1 cellular context compared by ENCODE assay signal in the genomic region with DNA sequence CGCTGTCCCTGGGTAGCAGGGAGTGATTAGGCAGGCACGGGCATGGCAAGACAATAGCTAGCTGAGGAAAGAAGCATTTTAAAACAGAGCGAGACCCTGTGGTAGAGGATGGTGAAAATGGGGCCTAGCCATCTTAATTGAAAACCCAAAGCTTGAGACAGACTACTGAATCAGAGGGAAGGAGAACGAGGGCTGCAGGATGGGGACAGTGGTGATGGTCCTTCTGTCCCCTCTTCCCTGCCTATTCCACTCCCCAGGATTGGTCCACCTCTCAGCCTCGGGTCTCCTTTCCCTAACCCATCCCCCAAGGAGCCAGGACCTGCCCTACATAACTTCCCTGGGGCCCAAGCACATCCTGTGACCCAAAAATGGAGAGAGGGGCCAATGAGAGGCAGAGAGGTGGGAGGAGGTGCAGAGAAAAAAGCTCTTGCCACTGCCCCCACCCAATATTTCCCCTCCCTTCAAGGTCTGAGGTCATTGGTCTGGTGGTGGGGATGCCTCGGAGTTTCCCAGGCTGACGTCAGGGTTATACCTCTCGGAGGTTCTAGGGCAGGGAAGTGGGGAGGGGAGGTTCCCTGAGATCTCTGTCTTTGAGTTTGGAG.
A peak's percentile ranks its signal among the peaks of the same experiment; 100 is the strongest.
TF ChIP-seq lines count a peak whose summit lies in the region.

No MANE protein-coding gene starts in this region.

TF ChIP-seq in HEK293, 187 proteins besides CTCF, POLR2A, EP300 and RAD21 (continued from another document and continues in another):
- no peak for TF ChIP-seq ZNF169 (tag by site-specific recombination; IDR thresholded peaks at IDR 0.05)
- TF ChIP-seq ZNF121 (tag by site-specific recombination; IDR thresholded peaks at IDR 0.05) = no peak
- TF ChIP-seq ZNF626 (tag by site-specific recombination; IDR thresholded peaks at IDR 0.05) = no peak
- TF ChIP-seq, protein P1, sequence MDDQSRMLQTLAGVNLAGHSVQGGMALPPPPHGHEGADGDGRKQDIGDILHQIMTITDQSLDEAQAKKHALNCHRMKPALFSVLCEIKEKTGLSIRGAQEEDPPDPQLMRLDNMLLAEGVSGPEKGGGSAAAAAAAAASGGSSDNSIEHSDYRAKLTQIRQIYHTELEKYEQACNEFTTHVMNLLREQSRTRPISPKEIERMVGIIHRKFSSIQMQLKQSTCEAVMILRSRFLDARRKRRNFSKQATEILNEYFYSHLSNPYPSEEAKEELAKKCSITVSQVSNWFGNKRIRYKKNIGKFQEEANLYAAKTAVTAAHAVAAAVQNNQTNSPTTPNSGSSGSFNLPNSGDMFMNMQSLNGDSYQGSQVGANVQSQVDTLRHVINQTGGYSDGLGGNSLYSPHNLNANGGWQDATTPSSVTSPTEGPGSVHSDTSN (CRISPR knock-in tag; IDR thresholded peaks at IDR 0.05) = no peak
- TF ChIP-seq ZNF350 (tag by site-specific recombination; IDR thresholded peaks at IDR 0.05) = no peak
- TF ChIP-seq, protein P2, sequence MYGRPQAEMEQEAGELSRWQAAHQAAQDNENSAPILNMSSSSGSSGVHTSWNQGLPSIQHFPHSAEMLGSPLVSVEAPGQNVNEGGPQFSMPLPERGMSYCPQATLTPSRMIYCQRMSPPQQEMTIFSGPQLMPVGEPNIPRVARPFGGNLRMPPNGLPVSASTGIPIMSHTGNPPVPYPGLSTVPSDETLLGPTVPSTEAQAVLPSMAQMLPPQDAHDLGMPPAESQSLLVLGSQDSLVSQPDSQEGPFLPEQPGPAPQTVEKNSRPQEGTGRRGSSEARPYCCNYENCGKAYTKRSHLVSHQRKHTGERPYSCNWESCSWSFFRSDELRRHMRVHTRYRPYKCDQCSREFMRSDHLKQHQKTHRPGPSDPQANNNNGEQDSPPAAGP (tag by site-specific recombination; IDR thresholded peaks at IDR 0.05) = no peak
- TF ChIP-seq ZNF175 (tag by site-specific recombination; IDR thresholded peaks at IDR 0.05) = no peak
- TF ChIP-seq ZNF843 (tag by site-specific recombination; IDR thresholded peaks at IDR 0.05) = no peak
- no peak for TF ChIP-seq TRIM28 (IDR thresholded peaks at IDR 0.05; ENCODE audit: borderline replicate concordance, low read length)
- no peak for TF ChIP-seq ZNF785 (tag by site-specific recombination; IDR thresholded peaks at IDR 0.05)
- TF ChIP-seq ZXDB (tag by site-specific recombination; IDR thresholded peaks at IDR 0.05) = no peak
- TF ChIP-seq, protein P3, sequence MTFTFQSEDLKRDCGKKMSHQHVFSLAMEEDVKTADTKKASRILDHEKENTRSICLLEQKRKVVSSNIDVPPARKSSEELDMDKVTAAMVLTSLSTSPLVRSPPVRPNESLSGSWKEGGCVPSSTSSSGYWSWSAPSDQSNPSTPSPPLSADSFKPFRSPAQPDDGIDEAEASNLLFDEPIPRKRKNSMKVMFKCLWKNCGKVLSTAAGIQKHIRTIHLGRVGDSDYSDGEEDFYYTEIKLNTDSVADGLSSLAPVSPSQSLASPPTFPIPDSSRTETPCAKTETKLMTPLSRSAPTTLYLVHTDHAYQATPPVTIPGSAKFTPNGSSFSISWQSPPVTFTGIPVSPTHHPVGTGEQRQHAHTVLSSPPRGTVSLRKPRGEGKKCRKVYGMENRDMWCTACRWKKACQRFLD (tag by site-specific recombination; IDR thresholded peaks at IDR 0.05) = no peak
- TF ChIP-seq ZNF248 (tag by site-specific recombination; IDR thresholded peaks at IDR 0.05) = no peak
- TF ChIP-seq ZNF629 (tag by site-specific recombination; IDR thresholded peaks at IDR 0.05) = peak; percentile 10; the same call in 1 of the 2 replicates
- no peak for TF ChIP-seq ZNF521 (tag by site-specific recombination; IDR thresholded peaks at IDR 0.05)
- TF ChIP-seq ZFP69B (tag by site-specific recombination; IDR thresholded peaks at IDR 0.05) = no peak
- peak; percentile 7 for TF ChIP-seq ZNF335 (tag by site-specific recombination; conservative IDR thresholded peaks at IDR 0.05)
- TF ChIP-seq ZNF560 (tag by site-specific recombination; IDR thresholded peaks at IDR 0.05; ENCODE audit: borderline replicate concordance) = no peak
- TF ChIP-seq ZNF239 (tag by site-specific recombination; IDR thresholded peaks at IDR 0.05) = no peak
- TF ChIP-seq ZEB2 (tag by site-specific recombination; IDR thresholded peaks at IDR 0.05) = no peak
- no peak for TF ChIP-seq SALL2 (tag by site-specific recombination; IDR thresholded peaks at IDR 0.05; ENCODE audit: borderline replicate concordance)
- TF ChIP-seq ZNF610 (tag by site-specific recombination; IDR thresholded peaks at IDR 0.05; ENCODE audit: borderline replicate concordance) = no peak
- no peak for TF ChIP-seq ZNF624 (tag by site-specific recombination; IDR thresholded peaks at IDR 0.05)
- TF ChIP-seq ZNF19 (tag by site-specific recombination; IDR thresholded peaks at IDR 0.05; ENCODE audit: low read depth) = no peak
- no peak for TF ChIP-seq REPIN1 (tag by site-specific recombination; IDR thresholded peaks at IDR 0.05; ENCODE audit: low read depth)
- TF ChIP-seq ZNF292 (tag by site-specific recombination; IDR thresholded peaks at IDR 0.05; ENCODE audit: borderline replicate concordance, low read depth) = no peak
- TF ChIP-seq ZNF366 (tag by site-specific recombination; conservative IDR thresholded peaks at IDR 0.05) = 0 out of 2 replicates have a peak, but pooled peaks have one; percentile 14
- TF ChIP-seq ZNF747 (tag by site-specific recombination; IDR thresholded peaks at IDR 0.05) = no peak
- TF ChIP-seq PRDM1 (tag by site-specific recombination; IDR thresholded peaks at IDR 0.05) = no peak
- TF ChIP-seq, protein P4, sequence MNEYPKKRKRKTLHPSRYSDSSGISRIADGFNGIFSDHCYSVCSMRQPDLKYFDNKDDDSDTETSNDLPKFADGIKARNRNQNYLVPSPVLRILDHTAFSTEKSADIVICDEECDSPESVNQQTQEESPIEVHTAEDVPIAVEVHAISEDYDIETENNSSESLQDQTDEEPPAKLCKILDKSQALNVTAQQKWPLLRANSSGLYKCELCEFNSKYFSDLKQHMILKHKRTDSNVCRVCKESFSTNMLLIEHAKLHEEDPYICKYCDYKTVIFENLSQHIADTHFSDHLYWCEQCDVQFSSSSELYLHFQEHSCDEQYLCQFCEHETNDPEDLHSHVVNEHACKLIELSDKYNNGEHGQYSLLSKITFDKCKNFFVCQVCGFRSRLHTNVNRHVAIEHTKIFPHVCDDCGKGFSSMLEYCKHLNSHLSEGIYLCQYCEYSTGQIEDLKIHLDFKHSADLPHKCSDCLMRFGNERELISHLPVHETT (tag by site-specific recombination; IDR thresholded peaks at IDR 0.05) = no peak
- no peak for TF ChIP-seq ZNF132 (tag by site-specific recombination; IDR thresholded peaks at IDR 0.05; ENCODE audit: borderline replicate concordance)
- TF ChIP-seq HOXC10 (CRISPR knock-in tag; IDR thresholded peaks at IDR 0.05) = no peak
- TF ChIP-seq ZBTB21 (tag by site-specific recombination; IDR thresholded peaks at IDR 0.05) = no peak
- TF ChIP-seq, protein P5, sequence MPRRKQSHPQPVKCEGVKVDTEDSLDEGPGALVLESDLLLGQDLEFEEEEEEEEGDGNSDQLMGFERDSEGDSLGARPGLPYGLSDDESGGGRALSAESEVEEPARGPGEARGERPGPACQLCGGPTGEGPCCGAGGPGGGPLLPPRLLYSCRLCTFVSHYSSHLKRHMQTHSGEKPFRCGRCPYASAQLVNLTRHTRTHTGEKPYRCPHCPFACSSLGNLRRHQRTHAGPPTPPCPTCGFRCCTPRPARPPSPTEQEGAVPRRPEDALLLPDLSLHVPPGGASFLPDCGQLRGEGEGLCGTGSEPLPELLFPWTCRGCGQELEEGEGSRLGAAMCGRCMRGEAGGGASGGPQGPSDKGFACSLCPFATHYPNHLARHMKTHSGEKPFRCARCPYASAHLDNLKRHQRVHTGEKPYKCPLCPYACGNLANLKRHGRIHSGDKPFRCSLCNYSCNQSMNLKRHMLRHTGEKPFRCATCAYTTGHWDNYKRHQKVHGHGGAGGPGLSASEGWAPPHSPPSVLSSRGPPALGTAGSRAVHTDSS (tag by site-specific recombination; IDR thresholded peaks at IDR 0.05) = no peak
- TF ChIP-seq IKZF3 (tag by site-specific recombination; IDR thresholded peaks at IDR 0.05) = no peak
- no peak for TF ChIP-seq ZNF24 (tag by site-specific recombination; IDR thresholded peaks at IDR 0.05)
- no peak for TF ChIP-seq GLI4 (tag by site-specific recombination; IDR thresholded peaks at IDR 0.05)
- TF ChIP-seq ZNF324 (tag by site-specific recombination; IDR thresholded peaks at IDR 0.05) = no peak
- no peak for TF ChIP-seq FEZF1 (tag by site-specific recombination; IDR thresholded peaks at IDR 0.05)
- no peak for TF ChIP-seq ZNF549 (tag by site-specific recombination; IDR thresholded peaks at IDR 0.05)
- TF ChIP-seq EGR2 (tag by site-specific recombination; IDR thresholded peaks at IDR 0.05; ENCODE audit: low read depth) = peak; percentile 17; the same call in 1 of the 2 replicates
- 0 out of 2 replicates have a peak, but pooled peaks have one; percentile 4 for TF ChIP-seq SP2 (tag by site-specific recombination; IDR thresholded peaks at IDR 0.05)
- no peak for TF ChIP-seq SP7 (tag by site-specific recombination; IDR thresholded peaks at IDR 0.05)
- TF ChIP-seq GLIS1 (tag by site-specific recombination; IDR thresholded peaks at IDR 0.05) = no peak
- TF ChIP-seq ZNF48 (tag by site-specific recombination; IDR thresholded peaks at IDR 0.05) = no peak
- TF ChIP-seq ZNF544 (tag by site-specific recombination; IDR thresholded peaks at IDR 0.05) = no peak
- TF ChIP-seq, protein P6, sequence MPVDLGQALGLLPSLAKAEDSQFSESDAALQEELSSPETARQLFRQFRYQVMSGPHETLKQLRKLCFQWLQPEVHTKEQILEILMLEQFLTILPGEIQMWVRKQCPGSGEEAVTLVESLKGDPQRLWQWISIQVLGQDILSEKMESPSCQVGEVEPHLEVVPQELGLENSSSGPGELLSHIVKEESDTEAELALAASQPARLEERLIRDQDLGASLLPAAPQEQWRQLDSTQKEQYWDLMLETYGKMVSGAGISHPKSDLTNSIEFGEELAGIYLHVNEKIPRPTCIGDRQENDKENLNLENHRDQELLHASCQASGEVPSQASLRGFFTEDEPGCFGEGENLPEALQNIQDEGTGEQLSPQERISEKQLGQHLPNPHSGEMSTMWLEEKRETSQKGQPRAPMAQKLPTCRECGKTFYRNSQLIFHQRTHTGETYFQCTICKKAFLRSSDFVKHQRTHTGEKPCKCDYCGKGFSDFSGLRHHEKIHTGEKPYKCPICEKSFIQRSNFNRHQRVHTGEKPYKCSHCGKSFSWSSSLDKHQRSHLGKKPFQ (tag by site-specific recombination; IDR thresholded peaks at IDR 0.05) = no peak
- no peak; the same call in 1 of the 2 replicates for TF ChIP-seq WT1 (tag by site-specific recombination; IDR thresholded peaks at IDR 0.05)
- TF ChIP-seq ZNF768 (tag by site-specific recombination; IDR thresholded peaks at IDR 0.05) = no peak
- no peak for TF ChIP-seq ZNF404 (tag by site-specific recombination; IDR thresholded peaks at IDR 0.05)
- TF ChIP-seq ZNF555 (tag by site-specific recombination; conservative IDR thresholded peaks at IDR 0.05) = no peak
- TF ChIP-seq ZNF354C (tag by site-specific recombination; IDR thresholded peaks at IDR 0.05; ENCODE audit: borderline replicate concordance, low read depth) = no peak
- TF ChIP-seq ZNF157 (tag by site-specific recombination; IDR thresholded peaks at IDR 0.05) = no peak
- TF ChIP-seq, protein P7, sequence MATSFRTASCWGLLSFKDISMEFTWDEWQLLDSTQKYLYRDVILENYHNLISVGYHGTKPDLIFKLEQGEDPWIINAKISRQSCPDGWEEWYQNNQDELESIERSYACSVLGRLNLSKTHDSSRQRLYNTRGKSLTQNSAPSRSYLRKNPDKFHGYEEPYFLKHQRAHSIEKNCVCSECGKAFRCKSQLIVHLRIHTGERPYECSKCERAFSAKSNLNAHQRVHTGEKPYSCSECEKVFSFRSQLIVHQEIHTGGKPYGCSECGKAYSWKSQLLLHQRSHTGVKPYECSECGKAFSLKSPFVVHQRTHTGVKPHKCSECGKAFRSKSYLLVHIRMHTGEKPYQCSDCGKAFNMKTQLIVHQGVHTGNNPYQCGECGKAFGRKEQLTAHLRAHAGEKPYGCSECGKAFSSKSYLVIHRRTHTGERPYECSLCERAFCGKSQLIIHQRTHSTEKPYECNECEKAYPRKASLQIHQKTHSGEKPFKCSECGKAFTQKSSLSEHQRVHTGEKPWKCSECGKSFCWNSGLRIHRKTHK (tag by site-specific recombination; IDR thresholded peaks at IDR 0.05) = no peak
- no peak for TF ChIP-seq ZNF394 (tag by site-specific recombination; IDR thresholded peaks at IDR 0.05; ENCODE audit: borderline replicate concordance)
- TF ChIP-seq, protein P8, sequence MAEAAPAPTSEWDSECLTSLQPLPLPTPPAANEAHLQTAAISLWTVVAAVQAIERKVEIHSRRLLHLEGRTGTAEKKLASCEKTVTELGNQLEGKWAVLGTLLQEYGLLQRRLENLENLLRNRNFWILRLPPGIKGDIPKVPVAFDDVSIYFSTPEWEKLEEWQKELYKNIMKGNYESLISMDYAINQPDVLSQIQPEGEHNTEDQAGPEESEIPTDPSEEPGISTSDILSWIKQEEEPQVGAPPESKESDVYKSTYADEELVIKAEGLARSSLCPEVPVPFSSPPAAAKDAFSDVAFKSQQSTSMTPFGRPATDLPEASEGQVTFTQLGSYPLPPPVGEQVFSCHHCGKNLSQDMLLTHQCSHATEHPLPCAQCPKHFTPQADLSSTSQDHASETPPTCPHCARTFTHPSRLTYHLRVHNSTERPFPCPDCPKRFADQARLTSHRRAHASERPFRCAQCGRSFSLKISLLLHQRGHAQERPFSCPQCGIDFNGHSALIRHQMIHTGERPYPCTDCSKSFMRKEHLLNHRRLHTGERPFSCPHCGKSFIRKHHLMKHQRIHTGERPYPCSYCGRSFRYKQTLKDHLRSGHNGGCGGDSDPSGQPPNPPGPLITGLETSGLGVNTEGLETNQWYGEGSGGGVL (tag by site-specific recombination; IDR thresholded peaks at IDR 0.05) = peak; percentile 77
- no peak for TF ChIP-seq ZNF302 (tag by site-specific recombination; IDR thresholded peaks at IDR 0.05; ENCODE audit: low read depth)
- no peak for TF ChIP-seq SCRT1 (tag by site-specific recombination; IDR thresholded peaks at IDR 0.05; ENCODE audit: borderline replicate concordance)
- 0 out of 2 replicates have a peak, but pooled peaks have one; percentile 23 for TF ChIP-seq ZNF596 (tag by site-specific recombination; IDR thresholded peaks at IDR 0.05)
- TF ChIP-seq, protein P9, sequence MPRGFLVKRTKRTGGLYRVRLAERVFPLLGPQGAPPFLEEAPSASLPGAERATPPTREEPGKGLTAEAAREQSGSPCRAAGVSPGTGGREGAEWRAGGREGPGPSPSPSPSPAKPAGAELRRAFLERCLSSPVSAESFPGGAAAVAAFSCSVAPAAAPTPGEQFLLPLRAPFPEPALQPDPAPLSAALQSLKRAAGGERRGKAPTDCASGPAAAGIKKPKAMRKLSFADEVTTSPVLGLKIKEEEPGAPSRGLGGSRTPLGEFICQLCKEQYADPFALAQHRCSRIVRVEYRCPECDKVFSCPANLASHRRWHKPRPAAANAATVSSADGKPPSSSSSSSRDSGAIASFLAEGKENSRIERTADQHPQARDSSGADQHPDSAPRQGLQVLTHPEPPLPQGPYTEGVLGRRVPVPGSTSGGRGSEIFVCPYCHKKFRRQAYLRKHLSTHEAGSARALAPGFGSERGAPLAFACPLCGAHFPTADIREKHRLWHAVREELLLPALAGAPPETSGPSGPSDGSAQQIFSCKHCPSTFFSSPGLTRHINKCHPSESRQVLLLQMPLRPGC (tag by site-specific recombination; IDR thresholded peaks at IDR 0.05) = no peak
